Comparison of ENCODE assay signal across 9 cellular contexts in the genomic region with DNA sequence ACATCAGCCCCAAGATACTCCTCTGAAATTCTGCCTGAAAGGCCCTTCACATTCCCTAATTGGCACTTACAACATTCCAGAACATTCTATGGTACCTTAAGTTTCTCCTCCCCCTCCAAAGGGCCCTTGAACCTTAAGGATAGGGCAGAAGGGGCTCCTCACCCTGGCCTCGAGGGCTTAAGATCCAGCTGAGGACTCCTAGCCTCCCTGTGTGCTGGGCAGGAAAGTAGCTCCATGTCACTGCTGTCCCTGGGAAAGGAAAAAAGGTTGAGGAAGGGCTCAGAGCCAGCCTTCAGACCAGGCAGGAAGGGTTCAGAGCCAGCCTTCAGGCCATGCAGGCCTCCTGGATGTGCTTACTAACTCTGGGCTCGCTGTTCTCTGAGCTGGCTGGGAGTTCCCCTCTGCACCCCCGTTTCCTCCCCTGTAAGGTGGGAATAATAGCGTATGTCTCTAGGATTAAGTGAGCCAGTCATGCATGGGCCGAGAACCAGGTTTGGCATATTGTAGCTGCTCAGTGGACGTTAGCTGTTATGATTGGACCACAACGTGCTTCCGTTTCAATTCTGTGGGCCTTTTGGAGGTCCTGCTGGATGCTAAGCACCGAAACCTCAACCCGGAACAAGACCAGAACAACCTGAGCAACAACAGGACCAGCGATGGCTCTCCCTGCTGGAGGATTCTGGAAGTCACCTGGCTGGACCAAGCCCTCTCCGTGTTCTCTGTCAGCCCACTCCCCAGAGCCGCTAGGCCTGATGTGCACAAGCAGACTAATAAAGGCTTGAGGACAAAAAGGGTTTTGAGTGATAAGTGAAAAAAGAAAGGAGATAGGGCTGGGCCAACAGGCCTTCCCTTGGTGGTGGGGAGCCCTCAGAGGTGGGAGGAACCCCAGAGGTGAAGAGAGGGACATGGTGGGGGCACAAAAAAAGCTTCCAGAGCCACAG. TPM values are rescaled to one million over a fixed set of nuclear protein-coding genes. Genes with fewer than 3 reads are reported as not detected.
DNase-seq lines count a peak whose midpoint lies in the region; ATAC-seq, FAIRE-seq and TF ChIP-seq lines count a peak whose summit lies in the region.
"Had no signal": no experiment of that assay in that cellular context is flagged by ENCODE, and none has a peak within 500 bp of the region (broad histone marks: within the 10 kb centered on the region; RNA-seq: fewer than 3 reads in every experiment).

No MANE protein-coding gene starts in this region.

- H3K4me2 ChIP-seq in A549: peak overlapping the region; percentile 100; the same call in 2 of the 3 replicates
- H3K4me2 ChIP-seq: KMS-11 had no signal

- H3K36me3 ChIP-seq in Peyer's patch (peaks cover 0 to 19% (median 0%) of the 10 kb centered on the region in 3 donors), kidney (ENCODE audit: control insufficient read depth in 1 of 2, insufficient read depth in 2 of 2, low read length in 2 of 2) (no peaks in the 10 kb centered on the region)

- 91% methylated on average over 13 of the region's 13 CpGs for WGBS in A549 (ENCODE audit: missing lambda C conversion rate)

- FAIRE-seq in A549 (lab: Jason Lieb, UNC) (no peak), kidney (lab: Jason Lieb, UNC) (no peak)

- TF ChIP-seq EP300 in A549 (IDR thresholded peaks at IDR 0.05): no peak

- CTCF ChIA-PET in A549 (lab: Yijun Ruan, JAX): interaction anchor here (0.8 to 12.7 kb wide), 8 partner anchors 10 to 170 kb away, joined by 3 to 141 read pairs (median 3); no protein-coding TSS in a partner anchor

- intact Hi-C loops in kidney (cut with DNase I): no loop called here

- H3K4me1 ChIP-seq in A549 (peaks cover 6% of the 10 kb centered on the region), Peyer's patch (peaks cover 0 to 28% (median 6%) of the 10 kb centered on the region in 4 donors), kidney (ENCODE audit: control insufficient read depth in 1 of 2, insufficient read depth in 1 of 2, low read depth in 1 of 2, low read length in 2 of 2) (peaks cover 0 to 2% of the 10 kb centered on the region in 2 donors)

- no peak overlapping the region for H3K9ac ChIP-seq in kidney (ENCODE audit: low read length in 2 of 2)
- H3K9ac ChIP-seq: KMS-11 had no signal

- H3K9me3 ChIP-seq in A549 (no peaks in the 10 kb centered on the region), Peyer's patch (no peaks in the 10 kb centered on the region), kidney (ENCODE audit: control insufficient read depth in 1 of 2, low read length in 2 of 2) (no peaks in the 10 kb centered on the region)

- TF ChIP-seq POLR2A in A549 (IDR thresholded peaks at IDR 0.05; ENCODE audit: low read length) (no peak), Peyer's patch (IDR thresholded peaks at IDR 0.05) (no peak)

- H3K27me3 ChIP-seq in Peyer's patch: no peaks in the 10 kb centered on the region

- POLR2A ChIA-PET in A549 (lab: Yijun Ruan, JAX): no interaction called here

- no peak for TF ChIP-seq RAD21 in A549 (conservative IDR thresholded peaks at IDR 0.05 in 1 of 2, IDR thresholded peaks at IDR 0.05 in 1 of 2)

- H3K27ac ChIP-seq in A549 (peak overlapping the region; percentile 83 to 86; a peak in 4 of 6 replicates), Peyer's patch (peak overlapping the region; percentile 1 to 89 (median 84)), kidney (ENCODE audit: low read depth in 2 of 2, low read length in 2 of 2) (no peak overlapping the region)
- H3K27ac ChIP-seq: KMS-11 had no signal

- H3K4me3 ChIP-seq in A549: peak overlapping the region; percentile 73; the same call in 2 of the 3 replicates
- peak overlapping the region; percentile 55 to 92 (median 80) for H3K4me3 ChIP-seq in Peyer's patch
- H3K4me3 ChIP-seq in kidney (ENCODE audit: low read length in 2 of 2): no peak overlapping the region

- DNase-seq in A549 (ENCODE audit: low read depth in 1 of 2, low spot score in 1 of 2): peak in 1 of 2 experiments; percentile 34
- peak in 2 of 3 donors; percentile 72 to 74 for DNase-seq in Peyer's patch
- peak; percentile 45 for DNase-seq in kidney
- DNase-seq in SKM-1 treated with dmso at 0.1 percent for 144 hours (lab: John Stamatoyannopoulos, UW; ENCODE audit: unreplicated experiment): no peak
- no peak for DNase-seq in NCI-H2196 (lab: John Stamatoyannopoulos, UW; ENCODE audit: unreplicated experiment)
- DNase-seq in NCI-H1092 (lab: John Stamatoyannopoulos, UW): no peak

- TF ChIP-seq CTCF in A549 (IDR thresholded peaks at IDR 0.05) (0 out of 3 replicates have a peak, but pooled peaks have one; percentile 21), Peyer's patch (IDR thresholded peaks at IDR 0.05) (peak; percentile 8 to 55 (median 44)), kidney (IDR thresholded peaks at IDR 0.05; ENCODE audit: borderline replicate concordance, extremely low read depth, insufficient read depth) (no peak)

- peak in 1 of 2 experiments; percentile 42; a peak in 3 of 6 replicates for ATAC-seq in A549
- peak; percentile 34 for ATAC-seq in GM18508 (IDR thresholded peaks at IDR 0.05; ENCODE audit: insufficient read depth, unreplicated experiment)
- peak; percentile 46 for ATAC-seq in HG02840 (IDR thresholded peaks at IDR 0.05; ENCODE audit: low FRiP score, unreplicated experiment)

TF ChIP-seq in A549, 52 proteins besides CTCF, POLR2A, EP300 and RAD21:
- TF ChIP-seq, protein P1, sequence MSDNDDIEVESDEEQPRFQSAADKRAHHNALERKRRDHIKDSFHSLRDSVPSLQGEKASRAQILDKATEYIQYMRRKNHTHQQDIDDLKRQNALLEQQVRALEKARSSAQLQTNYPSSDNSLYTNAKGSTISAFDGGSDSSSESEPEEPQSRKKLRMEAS (IDR thresholded peaks at IDR 0.05): no peak
- TF ChIP-seq SREBF2 (IDR thresholded peaks at IDR 0.05): no peak
- TF ChIP-seq, protein P2, sequence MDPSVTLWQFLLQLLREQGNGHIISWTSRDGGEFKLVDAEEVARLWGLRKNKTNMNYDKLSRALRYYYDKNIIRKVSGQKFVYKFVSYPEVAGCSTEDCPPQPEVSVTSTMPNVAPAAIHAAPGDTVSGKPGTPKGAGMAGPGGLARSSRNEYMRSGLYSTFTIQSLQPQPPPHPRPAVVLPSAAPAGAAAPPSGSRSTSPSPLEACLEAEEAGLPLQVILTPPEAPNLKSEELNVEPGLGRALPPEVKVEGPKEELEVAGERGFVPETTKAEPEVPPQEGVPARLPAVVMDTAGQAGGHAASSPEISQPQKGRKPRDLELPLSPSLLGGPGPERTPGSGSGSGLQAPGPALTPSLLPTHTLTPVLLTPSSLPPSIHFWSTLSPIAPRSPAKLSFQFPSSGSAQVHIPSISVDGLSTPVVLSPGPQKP (IDR thresholded peaks at IDR 0.05; ENCODE audit: low read depth, low read length): no peak
- no peak for TF ChIP-seq ZSCAN20 (CRISPR knock-in tag; IDR thresholded peaks at IDR 0.05)
- TF ChIP-seq, protein P3, sequence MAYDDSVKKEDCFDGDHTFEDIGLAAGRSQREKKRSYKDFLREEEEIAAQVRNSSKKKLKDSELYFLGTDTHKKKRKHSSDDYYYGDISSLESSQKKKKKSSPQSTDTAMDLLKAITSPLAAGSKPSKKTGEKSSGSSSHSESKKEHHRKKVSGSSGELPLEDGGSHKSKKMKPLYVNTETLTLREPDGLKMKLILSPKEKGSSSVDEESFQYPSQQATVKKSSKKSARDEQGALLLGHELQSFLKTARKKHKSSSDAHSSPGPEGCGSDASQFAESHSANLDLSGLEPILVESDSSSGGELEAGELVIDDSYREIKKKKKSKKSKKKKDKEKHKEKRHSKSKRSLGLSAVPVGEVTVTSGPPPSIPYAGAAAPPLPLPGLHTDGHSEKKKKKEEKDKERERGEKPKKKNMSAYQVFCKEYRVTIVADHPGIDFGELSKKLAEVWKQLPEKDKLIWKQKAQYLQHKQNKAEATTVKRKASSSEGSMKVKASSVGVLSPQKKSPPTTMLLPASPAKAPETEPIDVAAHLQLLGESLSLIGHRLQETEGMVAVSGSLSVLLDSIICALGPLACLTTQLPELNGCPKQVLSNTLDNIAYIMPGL (CRISPR knock-in tag; IDR thresholded peaks at IDR 0.05; ENCODE audit: borderline replicate concordance): no peak
- TF ChIP-seq, protein P4, sequence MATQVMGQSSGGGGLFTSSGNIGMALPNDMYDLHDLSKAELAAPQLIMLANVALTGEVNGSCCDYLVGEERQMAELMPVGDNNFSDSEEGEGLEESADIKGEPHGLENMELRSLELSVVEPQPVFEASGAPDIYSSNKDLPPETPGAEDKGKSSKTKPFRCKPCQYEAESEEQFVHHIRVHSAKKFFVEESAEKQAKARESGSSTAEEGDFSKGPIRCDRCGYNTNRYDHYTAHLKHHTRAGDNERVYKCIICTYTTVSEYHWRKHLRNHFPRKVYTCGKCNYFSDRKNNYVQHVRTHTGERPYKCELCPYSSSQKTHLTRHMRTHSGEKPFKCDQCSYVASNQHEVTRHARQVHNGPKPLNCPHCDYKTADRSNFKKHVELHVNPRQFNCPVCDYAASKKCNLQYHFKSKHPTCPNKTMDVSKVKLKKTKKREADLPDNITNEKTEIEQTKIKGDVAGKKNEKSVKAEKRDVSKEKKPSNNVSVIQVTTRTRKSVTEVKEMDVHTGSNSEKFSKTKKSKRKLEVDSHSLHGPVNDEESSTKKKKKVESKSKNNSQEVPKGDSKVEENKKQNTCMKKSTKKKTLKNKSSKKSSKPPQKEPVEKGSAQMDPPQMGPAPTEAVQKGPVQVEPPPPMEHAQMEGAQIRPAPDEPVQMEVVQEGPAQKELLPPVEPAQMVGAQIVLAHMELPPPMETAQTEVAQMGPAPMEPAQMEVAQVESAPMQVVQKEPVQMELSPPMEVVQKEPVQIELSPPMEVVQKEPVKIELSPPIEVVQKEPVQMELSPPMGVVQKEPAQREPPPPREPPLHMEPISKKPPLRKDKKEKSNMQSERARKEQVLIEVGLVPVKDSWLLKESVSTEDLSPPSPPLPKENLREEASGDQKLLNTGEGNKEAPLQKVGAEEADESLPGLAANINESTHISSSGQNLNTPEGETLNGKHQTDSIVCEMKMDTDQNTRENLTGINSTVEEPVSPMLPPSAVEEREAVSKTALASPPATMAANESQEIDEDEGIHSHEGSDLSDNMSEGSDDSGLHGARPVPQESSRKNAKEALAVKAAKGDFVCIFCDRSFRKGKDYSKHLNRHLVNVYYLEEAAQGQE (IDR thresholded peaks at IDR 0.05): no peak
- TF ChIP-seq HOXB13 (CRISPR knock-in tag; IDR thresholded peaks at IDR 0.05; ENCODE audit: low read depth): no peak
- no peak for TF ChIP-seq POLR2AphosphoS2 (conservative IDR thresholded peaks at IDR 0.05; ENCODE audit: low read length)

RNA-seq across cellular contexts. Expression of a gene that starts 1.0 kb away (rescaled TPM):
- polyA plus RNA-seq in A549 (2011; rRNA removed) (0.48 and 0.95 TPM in 2 replicates), A549 (2017; fragmentation: RNase III; extraction: RNeasy Plus Mini Kit Qiagen cat#74134 plus additional on column Dnase treatment) (0.71 to 1.3 TPM (median 0.96 TPM) in 3 replicates), kidney (ENCODE audit: insufficient read depth, low read depth, low replicate concordance) (2.4 TPM)
- 0.94 and 1.1 TPM in 2 replicates for polyA plus RNA-seq in A549 (2012; cell fraction: cytosol; rRNA removed)
- 1.7 and 3.0 TPM in 2 replicates for polyA plus RNA-seq in A549 (2012; cell fraction: nucleus; rRNA removed)
- polyA minus RNA-seq in A549 (2011; rRNA and poly(A)+ RNA removed): 1.2 and 1.7 TPM in 2 replicates
- total RNA-seq in Peyer's patch (100 to 1,000 TPM in 2 of 4 donors, 10 to 100 TPM in 1, 1 to 10 TPM in 1; 9.9 to 154 (median 90.3) TPM), kidney (9.3 TPM)

Comparison
In these comparisons a context has a peak if more than half of its experiments do, and no peak if none do; other contexts are left out.
1. DNase-seq: peak in Peyer's patch (2 of 3) and kidney (single experiment); none in SKM-1 treated with dmso at 0.1 percent for 144 hours (single experiment), NCI-H2196 (single experiment) and NCI-H1092 (single experiment).
2. H3K27ac ChIP-seq: peak in A549 (2 of 2) and Peyer's patch (4 of 4); none in kidney (0 of 2).
3. H3K4me3 ChIP-seq: peak in A549 (single experiment) and Peyer's patch (4 of 4); none in kidney (0 of 2).